Comparison of ENCODE assay signal across 11 cellular contexts in genomic region chr18:51039138-51040112, GRCh38. TPM values are rescaled to one million over a fixed set of nuclear protein-coding genes. Genes with fewer than 3 reads are reported as not detected.
A peak's percentile ranks its signal among the peaks of the same experiment; 100 is the strongest.
DNase-seq lines count a peak whose midpoint lies in the region; ATAC-seq, FAIRE-seq and TF ChIP-seq lines count a peak whose summit lies in the region.
"Had no signal": no experiment of that assay in that cellular context is flagged by ENCODE, and none has a peak within 500 bp of the region (broad histone marks: within the 10 kb centered on the region; RNA-seq: fewer than 3 reads in every experiment).

No MANE protein-coding gene starts in this region.

- H4K20me1 ChIP-seq in K562 (replicated peaks; ENCODE audit: control insufficient read depth, insufficient read depth, low read length) (peaks cover 26% of the 10 kb centered on the region), neural progenitor cell (ENCODE audit: low read depth) (peaks cover 99% of the 10 kb centered on the region)

- H3K36me3 Mint-ChIP-seq in neural progenitor cell = peaks cover 40% of the 10 kb centered on the region
- H3K36me3 Mint-ChIP-seq in glutamatergic neuron (ENCODE audit: unreplicated experiment) = no peaks in the 10 kb centered on the region

- CTCF ChIA-PET in K562 (lab: Yijun Ruan, JAX; ENCODE audit: low intra/inter-chr PET ratio) = no interaction called here

- H3K9me3 ChIP-seq in K562 (replicated peaks; ENCODE audit: control insufficient read depth, insufficient read depth, low read depth, low read length) (no peaks in the 10 kb centered on the region), neural progenitor cell (ENCODE audit: low read depth) (no peaks in the 10 kb centered on the region)

- ATAC-seq in HG02610 (IDR thresholded peaks at IDR 0.05; ENCODE audit: unreplicated experiment) = peak; percentile 83
- ATAC-seq in K562 = peak; percentile 79

- H3K36me3 ChIP-seq in K562 (ENCODE audit: control insufficient read depth, insufficient read depth, low read length) = peaks cover 6% of the 10 kb centered on the region; the same call in 2 of the 3 replicates
- H3K36me3 ChIP-seq in neural progenitor cell = no peaks in the 10 kb centered on the region

- H3K4me1 Mint-ChIP-seq in neural progenitor cell (peaks cover 13% of the 10 kb centered on the region), glutamatergic neuron (ENCODE audit: low read depth, unreplicated experiment) (peaks cover 19% of the 10 kb centered on the region)

- no peak for TF ChIP-seq EP300 in K562 (IDR thresholded peaks at IDR 0.05; ENCODE audit: low read length)

- DNase-seq in DMS 273 (lab: John Stamatoyannopoulos, UW; ENCODE audit: unreplicated experiment) = peak; percentile 22
- DNase-seq in DMS 273 treated with DMSO at 0.1 percent for 48 hours (lab: John Stamatoyannopoulos, UW) = no peak
- peak in 3 of 4 experiments; percentile 9 to 26 (median 20) for DNase-seq in K562 (ENCODE audit: extremely low read depth in 1 of 4, low spot score in 3 of 4)
- DNase-seq in neural progenitor cell (ENCODE audit: low spot score) = no peak
- no peak for DNase-seq in glutamatergic neuron
- no peak for DNase-seq in central memory CD4-positive, alpha-beta T cell
- DNase-seq in NOMO-1 treated with DMSO at 0.1 percent for 48 hours (lab: John Stamatoyannopoulos, UW; ENCODE audit: unreplicated experiment) = no peak

- H3K9me1 ChIP-seq in K562 (ENCODE audit: control insufficient read depth, insufficient read depth, low read length) = no peaks in the 10 kb centered on the region

- 35% methylated on average over 8 of the region's 8 CpGs for WGBS in K562 (ENCODE audit: insufficient coverage, low coverage, missing lambda C conversion rate)

- H3F3A ChIP-seq in neural progenitor cell (ENCODE audit: low read depth) = peaks cover 16% of the 10 kb centered on the region

- H3K9me3 Mint-ChIP-seq in neural progenitor cell = peaks cover 7% of the 10 kb centered on the region
- peaks cover 2% of the 10 kb centered on the region for H3K9me3 Mint-ChIP-seq in glutamatergic neuron (ENCODE audit: unreplicated experiment)

- H3K27me3 ChIP-seq in K562 (ENCODE audit: control insufficient read depth in 2 of 2, insufficient read depth in 2 of 2, low read length in 2 of 2) = no peaks in the 10 kb centered on the region
- no peaks in the 10 kb centered on the region for H3K27me3 ChIP-seq in neural progenitor cell

- no peak for TF ChIP-seq RAD21 in K562 (CRISPR knock-in tag; conservative IDR thresholded peaks at IDR 0.05 in 1 of 2, IDR thresholded peaks at IDR 0.05 in 1 of 2)

- H2AFZ ChIP-seq in K562 (ENCODE audit: low read depth, low read length) (no peak overlapping the region), neural progenitor cell (replicated peaks) (no peak overlapping the region)

- H3K4me1 ChIP-seq in K562 (replicated peaks in 1 of 2; ENCODE audit: control insufficient read depth in 2 of 2, insufficient read depth in 2 of 2, low read length in 2 of 2) (peaks cover 4 to 14% of the 10 kb centered on the region in 2 experiments; a peak in 4 of 5 replicates), neural progenitor cell (peaks cover 13% of the 10 kb centered on the region)

- H3K4me3 ChIP-seq in K562 (no peak overlapping the region), neural progenitor cell (no peak overlapping the region)

- no TSS peak for BruUV-seq in K562 (replicated peaks; lab: Mats Ljungman, UMichigan)

- H3K27ac Mint-ChIP-seq in neural progenitor cell (no peak overlapping the region), glutamatergic neuron (ENCODE audit: unreplicated experiment) (no peak overlapping the region)

- H3K79me2 ChIP-seq in K562 (ENCODE audit: control insufficient read depth, insufficient read depth, low read length) = peaks cover 96% of the 10 kb centered on the region
- H3K79me2 ChIP-seq in neural progenitor cell (ENCODE audit: low read depth) = peaks cover 100% of the 10 kb centered on the region

- no peak overlapping the region for H3K9ac ChIP-seq in K562 (ENCODE audit: insufficient read depth in 1 of 2, low read depth in 2 of 2, low read length in 2 of 2)
- H3K9ac ChIP-seq in neural progenitor cell = no peak overlapping the region

- no peak for TF ChIP-seq POLR2A in K562 (conservative IDR thresholded peaks at IDR 0.05)

- intact Hi-C loops in K562 (cut with micrococcal nuclease) = no loop called here

- H3K4me2 ChIP-seq in K562 (ENCODE audit: insufficient read depth, low read length) (no peak overlapping the region), neural progenitor cell (peak overlapping the region; percentile 8)

- FAIRE-seq in K562 (lab: Jason Lieb, UNC) = peak; percentile 44
- FAIRE-seq: GM12892 had no signal

- in situ Hi-C loops in K562 (cut with MboI) = no loop called here

- POLR2A ChIA-PET in K562 (lab: Yijun Ruan, JAX) = interaction anchor here (0.5 to 2.2 kb wide), 6 partner anchors 10 to 274 kb away, joined by 3 to 9 read pairs (median 4); partner anchors contain the start of gene SMAD4

- H3K27me3 Mint-ChIP-seq in neural progenitor cell (ENCODE audit: insufficient read depth, low read depth) (peaks cover 2% of the 10 kb centered on the region), glutamatergic neuron (ENCODE audit: unreplicated experiment) (no peaks in the 10 kb centered on the region)

- no peak overlapping the region for H3K4me3 Mint-ChIP-seq in neural progenitor cell
- no peak overlapping the region for H3K4me3 Mint-ChIP-seq in glutamatergic neuron (ENCODE audit: unreplicated experiment)

- H3K27ac ChIP-seq in K562 (ENCODE audit: extremely low read depth, low read depth, low read length) (no peak overlapping the region), neural progenitor cell (no peak overlapping the region)
- H3K27ac ChIP-seq: 22Rv1, epithelial cell of prostate had no signal

- TF ChIP-seq CTCF in K562 (IDR thresholded peaks at IDR 0.05 in 2 of 3, conservative IDR thresholded peaks at IDR 0.05 in 1 of 3; ENCODE audit: insufficient read depth in 2 of 3, low read depth in 1 of 3, low read length in 3 of 3) (no peak), neural progenitor cell (IDR thresholded peaks at IDR 0.05) (no peak), glutamatergic neuron (IDR thresholded peaks at IDR 0.05; ENCODE audit: partially characterized antibody, unreplicated experiment) (no peak)

TF ChIP-seq in K562, 482 proteins besides CTCF, POLR2A, EP300 and RAD21 (continues in another document):
- TF ChIP-seq CEBPG (CRISPR knock-in tag; IDR thresholded peaks at IDR 0.05) (0 out of 2 replicates have a peak, but pooled peaks have one; percentile 17), CEBPG (tag; conservative IDR thresholded peaks at IDR 0.05 in 1 of 2, IDR thresholded peaks at IDR 0.05 in 1 of 2) (no peak), XRCC5 (IDR thresholded peaks at IDR 0.05; ENCODE audit: low read depth, low read length) (no peak), VEZF1 (CRISPR knock-in tag; IDR thresholded peaks at IDR 0.05) (peak; percentile 50), OTX1 (CRISPR knock-in tag; IDR thresholded peaks at IDR 0.05) (no peak), ZFP36 (IDR thresholded peaks at IDR 0.05; ENCODE audit: low read depth, low read length, partially characterized antibody) (no peak), MTF1 (CRISPR knock-in tag; IDR thresholded peaks at IDR 0.05; ENCODE audit: borderline replicate concordance) (no peak), ZNF134 (CRISPR knock-in tag; conservative IDR thresholded peaks at IDR 0.05) (no peak), HDAC8 (tag; IDR thresholded peaks at IDR 0.05) (no peak), SMC3 (conservative IDR thresholded peaks at IDR 0.05; ENCODE audit: insufficient read depth, low read depth, low read length) (no peak), MAZ (CRISPR knock-in tag; conservative IDR thresholded peaks at IDR 0.05 in 1 of 2, IDR thresholded peaks at IDR 0.05 in 1 of 2) (no peak), ZNF253 (CRISPR knock-in tag; conservative IDR thresholded peaks at IDR 0.05) (no peak), ID3 (CRISPR knock-in tag; IDR thresholded peaks at IDR 0.05) (no peak), ID3 (tag; IDR thresholded peaks at IDR 0.05) (no peak), DMBX1 (CRISPR knock-in tag; IDR thresholded peaks at IDR 0.05; ENCODE audit: borderline replicate concordance) (no peak)

RNA-seq across cellular contexts. Expression of gene SMAD4, which starts 9.4 kb away (rescaled TPM):
- 32.8 and 90.7 TPM in 2 replicates for total RNA-seq in K562 (2011; cell fraction: chromatin; rRNA removed; ENCODE audit: low replicate concordance)
- total RNA-seq in K562 (2011; cell fraction: nucleolus; rRNA removed) = 10.2 and 13.8 TPM in 2 replicates
- total RNA-seq in K562 (2011; cell fraction: nucleoplasm; rRNA removed) = 41.1 and 72.5 TPM in 2 replicates
- total RNA-seq in K562 (2014; rRNA removed) (40.7 and 41.0 TPM in 2 replicates), K562 (2014; rRNA removed; fragmentation: Illumina TruSeq; extraction: Trizol) (51.6 and 55.5 TPM in 2 replicates), K562 (2015; rRNA removed; fragmentation: Illumina TruSeq; extraction: Trizol) (31.1 and 32.8 TPM in 2 replicates), K562 (2021) (45.4 and 49.6 TPM in 2 replicates), neural progenitor cell (ENCODE audit: low replicate concordance) (168 and 310 TPM in 2 replicates), glutamatergic neuron (ENCODE audit: unreplicated experiment) (121 TPM)
- polyA plus RNA-seq in K562 (2011; rRNA removed) (55.0 and 69.3 TPM in 2 replicates), K562 (2014; fragmentation: Illumina TruSeq; extraction: Trizol) (34.6 and 39.4 TPM in 2 replicates), K562 (2014; fragmentation: Nextera tagmentation; extraction: Ambion mirVana) (1 to 10 TPM; 5.7 to 7.1 TPM), K562 (2014; rRNA removed) (10.9 and 19.8 TPM in 2 replicates)
- 28.1 and 32.9 TPM in 2 replicates for polyA plus RNA-seq in K562 (2011; cell fraction: cytosol; rRNA removed)
- polyA plus RNA-seq in K562 (2011; cell fraction: nucleus; rRNA removed) = 40.4 and 42.8 TPM in 2 replicates
- 24.4 and 33.8 TPM in 2 replicates for polyA plus RNA-seq in K562 (2012)
- polyA minus RNA-seq in K562 (2011; rRNA and poly(A)+ RNA removed) = 101 and 139 TPM in 2 replicates
- 33.4 and 37.4 TPM in 2 replicates for polyA minus RNA-seq in K562 (2011; cell fraction: cytosol; rRNA and poly(A)+ RNA removed)
- polyA minus RNA-seq in K562 (2011; cell fraction: nucleus; rRNA and poly(A)+ RNA removed) = 15.1 and 21.7 TPM in 2 replicates

Comparison
In these comparisons a context has a peak if more than half of its experiments do, and no peak if none do; other contexts are left out.
1. DNase-seq: peak in DMS 273 (single experiment) and K562 (3 of 4); none in DMS 273 treated with DMSO at 0.1 percent for 48 hours (single experiment), neural progenitor cell (single experiment), glutamatergic neuron (single experiment), central memory CD4-positive, alpha-beta T cell (single experiment) and NOMO-1 treated with DMSO at 0.1 percent for 48 hours (single experiment).